ENCODE assay signal across 8 cellular contexts in the genomic region with DNA sequence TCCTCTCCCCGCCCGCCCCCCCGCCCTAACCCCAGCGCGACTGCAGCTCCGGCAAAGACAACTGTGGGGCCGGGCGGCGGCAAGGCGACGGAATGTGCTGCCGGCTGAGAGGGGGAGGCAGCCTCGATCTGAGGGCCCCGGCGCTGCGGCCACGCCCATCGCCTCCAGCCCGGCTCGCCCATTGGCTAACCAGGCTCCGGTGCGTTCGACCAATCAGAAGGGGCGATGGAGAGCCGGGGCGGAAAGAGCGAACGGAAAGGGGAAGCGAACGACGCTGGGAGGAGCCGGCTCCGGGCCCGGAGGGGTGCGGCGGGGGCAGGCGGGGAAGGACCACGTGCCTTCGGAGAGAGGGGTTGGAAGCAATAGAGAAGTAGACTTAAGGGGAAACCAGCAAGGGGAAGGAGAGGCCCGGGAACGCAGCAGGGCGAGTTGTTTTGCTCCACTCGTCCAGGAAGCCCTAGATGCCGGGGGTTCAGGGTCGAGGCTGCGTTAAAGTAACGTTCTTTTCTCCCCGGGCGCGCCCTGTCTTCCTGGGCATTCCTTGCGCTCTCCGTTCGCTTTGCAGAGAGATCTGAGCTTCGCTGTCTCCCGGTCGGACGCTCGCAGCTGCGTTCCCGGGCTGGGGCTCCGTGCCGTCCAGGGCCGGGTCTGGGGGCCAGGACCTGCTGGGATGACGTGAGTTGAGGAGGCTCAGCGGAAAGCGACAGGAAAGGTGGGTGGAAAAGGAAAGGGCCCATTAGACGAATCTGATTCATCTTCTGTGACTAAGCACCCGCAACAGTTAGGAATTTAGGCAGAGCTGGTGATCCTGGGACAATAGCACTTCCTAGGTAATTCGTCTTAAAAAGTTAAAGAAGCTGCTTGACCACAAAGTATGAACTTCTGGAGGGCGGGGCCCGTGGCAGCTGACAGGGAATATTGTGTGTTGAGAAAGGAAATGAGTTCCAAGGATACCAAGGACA. TPM values are rescaled to one million over a fixed set of nuclear protein-coding genes. Genes with fewer than 3 reads are reported as not detected.
DNase-seq lines count a peak whose midpoint lies in the region; ATAC-seq and TF ChIP-seq lines count a peak whose summit lies in the region.

A gene with protein sequence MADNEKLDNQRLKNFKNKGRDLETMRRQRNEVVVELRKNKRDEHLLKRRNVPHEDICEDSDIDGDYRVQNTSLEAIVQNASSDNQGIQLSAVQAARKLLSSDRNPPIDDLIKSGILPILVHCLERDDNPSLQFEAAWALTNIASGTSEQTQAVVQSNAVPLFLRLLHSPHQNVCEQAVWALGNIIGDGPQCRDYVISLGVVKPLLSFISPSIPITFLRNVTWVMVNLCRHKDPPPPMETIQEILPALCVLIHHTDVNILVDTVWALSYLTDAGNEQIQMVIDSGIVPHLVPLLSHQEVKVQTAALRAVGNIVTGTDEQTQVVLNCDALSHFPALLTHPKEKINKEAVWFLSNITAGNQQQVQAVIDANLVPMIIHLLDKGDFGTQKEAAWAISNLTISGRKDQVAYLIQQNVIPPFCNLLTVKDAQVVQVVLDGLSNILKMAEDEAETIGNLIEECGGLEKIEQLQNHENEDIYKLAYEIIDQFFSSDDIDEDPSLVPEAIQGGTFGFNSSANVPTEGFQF (minus strand): TSS at position 130 of the 962 bp plus-strand sequence. CDS start 289 bp downstream, outside the sequence.

- intact Hi-C loops in CD14-positive monocyte (cut with micrococcal nuclease) = loop anchor here (5.0 to 10.0 kb wide), 2 partner anchors 168 to 189 kb away; partner anchors contain the start of genes IFT80 (in 2 of the 2), SMC4 (in 2 of the 2) and PPM1L (in 1 of the 2)

- TF ChIP-seq RAD21 in liver (IDR thresholded peaks at IDR 0.05) = peak in 1 of 2 donors; percentile 41

- H3K36me3 Mint-ChIP-seq in CD14-positive monocyte = peaks cover 13 to 16% of the 10 kb centered on the region in 2 donors

- H3K9ac ChIP-seq in liver (ENCODE audit: low read depth in 1 of 2, low read length in 2 of 2) = peak within 1 kb of the TSS; percentile 83 to 86

- ATAC-seq in GM19397 (IDR thresholded peaks at IDR 0.05; ENCODE audit: unreplicated experiment) (peak; percentile 94), HG03571 (IDR thresholded peaks at IDR 0.05; ENCODE audit: unreplicated experiment) (peak; percentile 92)

- H3K4me1 Mint-ChIP-seq in CD14-positive monocyte = peaks cover 74% of the 10 kb centered on the region

- peak within 1 kb of the TSS; percentile 94 to 95 for H3K27ac ChIP-seq in liver (ENCODE audit: low read depth in 1 of 2, low read length in 2 of 2)

- H3K36me3 ChIP-seq in liver (ENCODE audit: control insufficient read depth in 4 of 4, insufficient read depth in 3 of 4, low read depth in 1 of 4, low read length in 3 of 4) = no peaks in the 10 kb centered on the region

- H3K4me1 ChIP-seq in liver (ENCODE audit: control insufficient read depth in 4 of 4, insufficient read depth in 4 of 4, low read length in 3 of 4) = peaks cover 2 to 40% (median 27%) of the 10 kb centered on the region in 4 donors

- H3K27ac Mint-ChIP-seq in CD14-positive monocyte = peak within 1 kb of the TSS; percentile 96 to 99 (median 98)

- H3K9me3 Mint-ChIP-seq in CD14-positive monocyte = peaks cover 0 to 6% (median 0%) of the 10 kb centered on the region in 7 donors

- WGBS in liver = under 1% methylated on average over 71 of the region's 71 CpGs

- no peaks in the 10 kb centered on the region for H3K9me3 ChIP-seq in liver (ENCODE audit: control insufficient read depth in 4 of 4, low read length in 3 of 4)

- peak within 1 kb of the TSS; percentile 97 to 98 for H3K4me3 Mint-ChIP-seq in CD14-positive monocyte

- peak within 1 kb of the TSS; percentile 84 to 99 (median 91) for H3K4me3 ChIP-seq in liver (ENCODE audit: low read depth in 1 of 3, low read length in 3 of 3)

- TF ChIP-seq CTCF in CD14-positive monocyte (IDR thresholded peaks at IDR 0.05) = no peak
- no peak for TF ChIP-seq CTCF in liver (IDR thresholded peaks at IDR 0.05; ENCODE audit: low read depth, low read length, missing input control)

- H3K27me3 ChIP-seq in liver (ENCODE audit: control insufficient read depth in 4 of 4, insufficient read depth in 4 of 4, low read length in 3 of 4) = no peaks in the 10 kb centered on the region

- peaks cover 0 to 5% (median 0%) of the 10 kb centered on the region in 3 donors for H3K27me3 Mint-ChIP-seq in CD14-positive monocyte (ENCODE audit: low read depth in 3 of 3)

- DNase-seq in CD14-positive monocyte (ENCODE audit: low spot score) (peak; percentile 98), NCI-H82 (lab: John Stamatoyannopoulos, UW) (peak; percentile 99), dermis microvascular lymphatic vessel endothelial cell (ENCODE audit: low read depth in 2 of 2) (peak; percentile 91 to 97)
- peak; percentile 95 to 96 for DNase-seq in activated CD4-positive, alpha-beta T cell treated with anti-CD3 and anti-CD28 coated beads, Interleukin-2, amount 50 U/mL, for 48 hours
- peak; percentile 97 for DNase-seq in stimulated activated CD4-positive, alpha-beta T cell treated with anti-CD3 and anti-CD28 coated beads, Interleukin-4, amount 100 ng/mL, for 24 hours

TF ChIP-seq in liver, 16 proteins besides CTCF, POLR2A, EP300 and RAD21:
- peak in 1 of 2 donors; percentile 31 for TF ChIP-seq JUND (IDR thresholded peaks at IDR 0.05)
- TF ChIP-seq ATF3 (IDR thresholded peaks at IDR 0.05) = no peak
- TF ChIP-seq TAF1 (conservative IDR thresholded peaks at IDR 0.05) = peak; percentile 14
- peak; percentile 85 for TF ChIP-seq SP1 (IDR thresholded peaks at IDR 0.05)
- TF ChIP-seq, protein P1, sequence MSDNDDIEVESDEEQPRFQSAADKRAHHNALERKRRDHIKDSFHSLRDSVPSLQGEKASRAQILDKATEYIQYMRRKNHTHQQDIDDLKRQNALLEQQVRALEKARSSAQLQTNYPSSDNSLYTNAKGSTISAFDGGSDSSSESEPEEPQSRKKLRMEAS (IDR thresholded peaks at IDR 0.05) = peak; percentile 82
- peak in 1 of 2 donors; percentile 61 for TF ChIP-seq EGR1 (IDR thresholded peaks at IDR 0.05; ENCODE audit: low read depth in 2 of 2)
- TF ChIP-seq HNF4G (IDR thresholded peaks at IDR 0.05) = no peak
- peak in 1 of 2 donors; percentile 4 for TF ChIP-seq RXRA (IDR thresholded peaks at IDR 0.05)
- TF ChIP-seq NR2F2 (IDR thresholded peaks at IDR 0.05) = peak; percentile 35
- TF ChIP-seq FOXA1 (IDR thresholded peaks at IDR 0.05) = peak; percentile 36
- peak; percentile 45 for TF ChIP-seq YY1 (IDR thresholded peaks at IDR 0.05)
- TF ChIP-seq, protein P2, sequence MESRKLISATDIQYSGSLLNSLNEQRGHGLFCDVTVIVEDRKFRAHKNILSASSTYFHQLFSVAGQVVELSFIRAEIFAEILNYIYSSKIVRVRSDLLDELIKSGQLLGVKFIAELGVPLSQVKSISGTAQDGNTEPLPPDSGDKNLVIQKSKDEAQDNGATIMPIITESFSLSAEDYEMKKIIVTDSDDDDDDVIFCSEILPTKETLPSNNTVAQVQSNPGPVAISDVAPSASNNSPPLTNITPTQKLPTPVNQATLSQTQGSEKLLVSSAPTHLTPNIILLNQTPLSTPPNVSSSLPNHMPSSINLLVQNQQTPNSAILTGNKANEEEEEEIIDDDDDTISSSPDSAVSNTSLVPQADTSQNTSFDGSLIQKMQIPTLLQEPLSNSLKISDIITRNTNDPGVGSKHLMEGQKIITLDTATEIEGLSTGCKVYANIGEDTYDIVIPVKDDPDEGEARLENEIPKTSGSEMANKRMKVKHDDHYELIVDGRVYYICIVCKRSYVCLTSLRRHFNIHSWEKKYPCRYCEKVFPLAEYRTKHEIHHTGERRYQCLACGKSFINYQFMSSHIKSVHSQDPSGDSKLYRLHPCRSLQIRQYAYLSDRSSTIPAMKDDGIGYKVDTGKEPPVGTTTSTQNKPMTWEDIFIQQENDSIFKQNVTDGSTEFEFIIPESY (IDR thresholded peaks at IDR 0.05) = no peak
- no peak for TF ChIP-seq HNF4A (conservative IDR thresholded peaks at IDR 0.05)
- peak in 1 of 2 donors; percentile 82 for TF ChIP-seq GABPA (IDR thresholded peaks at IDR 0.05 in 1 of 2, conservative IDR thresholded peaks at IDR 0.05 in 1 of 2)
- no peak for TF ChIP-seq FOXA2 (IDR thresholded peaks at IDR 0.05)
- peak; percentile 66 for TF ChIP-seq REST (IDR thresholded peaks at IDR 0.05)

RNA-seq across cellular contexts. Expression of the gene that starts here (rescaled TPM):
- polyA plus RNA-seq in CD14-positive monocyte (1 to 10 TPM; 4.4 to 4.5 TPM), liver (1 to 10 TPM; 6.1 to 6.7 TPM)
- total RNA-seq in dermis microvascular lymphatic vessel endothelial cell (22.3 and 25.4 TPM in 2 replicates), liver (10 to 100 TPM; 13.8 to 14.1 TPM)

Comparison
In these comparisons a context has a peak if more than half of its experiments do, and no peak if none do; other contexts are left out.
1. Peak in every context shown above with its lines: DNase-seq, ATAC-seq, H3K4me3 ChIP-seq and H3K27ac ChIP-seq.